8 cellular contexts compared by ENCODE assay signal in genomic region chr11:46295996-46296519, GRCh38. TPM values are rescaled to one million over a fixed set of nuclear protein-coding genes. Genes with fewer than 3 reads are reported as not detected.
DNase-seq lines count a peak whose midpoint lies in the region; FAIRE-seq and TF ChIP-seq lines count a peak whose summit lies in the region.

No MANE protein-coding gene starts in this region.

- H3K4me1 ChIP-seq in HUES64 (ENCODE audit: insufficient read depth, low read length) (peaks cover 35% of the 10 kb centered on the region), astrocyte (ENCODE audit: insufficient read depth, low read length) (peaks cover 86% of the 10 kb centered on the region), keratinocyte (ENCODE audit: control insufficient read depth, extremely low read depth, insufficient read depth, low read length) (peaks cover 19% of the 10 kb centered on the region), stomach (peaks cover 46 to 86% (median 61%) of the 10 kb centered on the region in 4 donors)

- peaks cover 74% of the 10 kb centered on the region for H3K79me2 ChIP-seq in astrocyte (ENCODE audit: insufficient read depth, low read length)
- H3K79me2 ChIP-seq in keratinocyte (ENCODE audit: control insufficient read depth, insufficient read depth, low read length), result no peaks in the 10 kb centered on the region

- TF ChIP-seq CTCF in astrocyte (IDR thresholded peaks at IDR 0.05; ENCODE audit: insufficient read depth, low read depth, low read length), result no peak
- TF ChIP-seq CTCF in keratinocyte (optimal IDR thresholded peaks at IDR 0.05 in 1 of 3, IDR thresholded peaks at IDR 0.05 in 1 of 3, conservative IDR thresholded peaks at IDR 0.05 in 1 of 3; ENCODE audit: extremely low read depth in 1 of 3, insufficient read depth in 2 of 3, low read length in 3 of 3), result no peak
- TF ChIP-seq CTCF in stomach (IDR thresholded peaks at IDR 0.05), result no peak

- H3K27me3 Mint-ChIP-seq in astrocyte (ENCODE audit: low read depth, unreplicated experiment), result no peaks in the 10 kb centered on the region

- DNase-seq in astrocyte (ENCODE audit: low read depth) (no peak), keratinocyte (ENCODE audit: low read depth, low spot score) (no peak), stomach (no peak), NCI-H526 treated with DMSO at 0.1 percent for 48 hours (lab: John Stamatoyannopoulos, UW) (no peak), T-helper 9 cell (no peak), NCI-H2081 (lab: John Stamatoyannopoulos, UW) (no peak), anterior cingulate cortex (lab: John Stamatoyannopoulos, UW) (no peak)

- peak overlapping the region; percentile 66 for H3K4me3 ChIP-seq in HUES64 (ENCODE audit: low read length)
- H3K4me3 ChIP-seq in astrocyte (ENCODE audit: insufficient read depth, low read depth, low read length), result peak overlapping the region; percentile 48
- peak overlapping the region; percentile 31 to 74 (median 40) for H3K4me3 ChIP-seq in keratinocyte (ENCODE audit: control insufficient read depth in 2 of 3, extremely low read depth in 1 of 3, insufficient read depth in 2 of 3, low read depth in 1 of 3, low read length in 3 of 3)
- peak overlapping the region; percentile 45 to 62 (median 54) for H3K4me3 ChIP-seq in stomach

- TF ChIP-seq EP300 in stomach (IDR thresholded peaks at IDR 0.05), result no peak

- H3K4me1 Mint-ChIP-seq in astrocyte (ENCODE audit: low read depth, unreplicated experiment), result peaks cover 69% of the 10 kb centered on the region

- no peaks in the 10 kb centered on the region for H3K9me1 ChIP-seq in keratinocyte (ENCODE audit: control insufficient read depth, extremely low read depth, insufficient read depth, low read length)

- peak overlapping the region; percentile 87 for H3K4me2 ChIP-seq in astrocyte (ENCODE audit: low read length)
- peak overlapping the region; percentile 82 for H3K4me2 ChIP-seq in keratinocyte (ENCODE audit: control insufficient read depth, extremely low read depth, insufficient read depth, low read depth, low read length)

- H3K9ac ChIP-seq in HUES64 (ENCODE audit: low read depth, low read length) (peak overlapping the region; percentile 71), astrocyte (ENCODE audit: low read length) (peak overlapping the region; percentile 86), keratinocyte (ENCODE audit: control insufficient read depth, extremely low read depth, insufficient read depth, low read length) (no peak overlapping the region)

- H3K27me3 ChIP-seq in HUES64 (ENCODE audit: insufficient read depth, low read length) (no peaks in the 10 kb centered on the region), astrocyte (ENCODE audit: insufficient read depth, low read length) (no peaks in the 10 kb centered on the region), keratinocyte (ENCODE audit: control insufficient read depth, extremely low read depth, insufficient read depth, low read length) (peaks cover 3% of the 10 kb centered on the region), stomach (peaks cover 0 to 22% (median 0%) of the 10 kb centered on the region in 3 donors)

- no peaks in the 10 kb centered on the region for H3K9me3 Mint-ChIP-seq in astrocyte (ENCODE audit: unreplicated experiment)

- peak overlapping the region; percentile 96 for H3K27ac Mint-ChIP-seq in astrocyte (ENCODE audit: unreplicated experiment)

- H3K9me3 ChIP-seq in HUES64 (ENCODE audit: insufficient read depth, low read depth, low read length) (no peaks in the 10 kb centered on the region), astrocyte (ENCODE audit: insufficient read depth, low read depth, low read length) (no peaks in the 10 kb centered on the region), keratinocyte (ENCODE audit: control insufficient read depth, low read depth, low read length) (no peaks in the 10 kb centered on the region), stomach (no peaks in the 10 kb centered on the region)

- 27% methylated on average over 20 of the region's 21 CpGs for WGBS in HUES64
- WGBS in stomach, 5 donors, result 26 to 41% (median 34%) methylated on average over 17 to 21 of the region's 21 CpGs

- H4K20me1 ChIP-seq in astrocyte (ENCODE audit: insufficient read depth, low read length), result peaks cover 7% of the 10 kb centered on the region
- H4K20me1 ChIP-seq in keratinocyte (ENCODE audit: control insufficient read depth, extremely low read depth, insufficient read depth, low read length), result no peaks in the 10 kb centered on the region

- peak overlapping the region; percentile 79 for H3K4me3 Mint-ChIP-seq in astrocyte (ENCODE audit: unreplicated experiment)

- FAIRE-seq in astrocyte (lab: Jason Lieb, UNC) (no peak), keratinocyte (lab: Jason Lieb, UNC) (no peak)

- peak overlapping the region; percentile 85 for H3K27ac ChIP-seq in HUES64 (ENCODE audit: low read depth, low read length)
- peak overlapping the region; percentile 100 for H3K27ac ChIP-seq in astrocyte (ENCODE audit: low read depth, low read length)
- H3K27ac ChIP-seq in keratinocyte (ENCODE audit: control insufficient read depth, insufficient read depth, low read length), result no peak overlapping the region
- peak overlapping the region; percentile 42 to 74 (median 62) for H3K27ac ChIP-seq in stomach

- H2AFZ ChIP-seq in astrocyte (ENCODE audit: low read depth, low read length) (no peak overlapping the region), keratinocyte (ENCODE audit: control insufficient read depth, low read length) (peak overlapping the region; percentile 92)

- H3K36me3 Mint-ChIP-seq in astrocyte (ENCODE audit: low read depth, unreplicated experiment), result peaks cover 16% of the 10 kb centered on the region

- no peaks in the 10 kb centered on the region for H3K36me3 ChIP-seq in HUES64 (ENCODE audit: insufficient read depth, low read length)
- peaks cover 4% of the 10 kb centered on the region for H3K36me3 ChIP-seq in astrocyte (ENCODE audit: insufficient read depth, low read length)
- no peaks in the 10 kb centered on the region for H3K36me3 ChIP-seq in keratinocyte (ENCODE audit: control insufficient read depth in 2 of 2, extremely low read depth in 1 of 2, insufficient read depth in 2 of 2, low read length in 2 of 2)
- peaks cover 6 to 21% (median 12%) of the 10 kb centered on the region in 4 donors for H3K36me3 ChIP-seq in stomach

- no peak for TF ChIP-seq POLR2A in stomach (IDR thresholded peaks at IDR 0.05)

- intact Hi-C loops in stomach (cut with DNase I; ENCODE audit: low total_unique reads), result loop anchor here (5.0 kb wide), 1 partner anchor 44 kb away; no protein-coding TSS in a partner anchor

- dilution Hi-C loops in keratinocyte (cut with MboI; ENCODE audit: extremely low pct_ligation_motif_present, low sequenced_read_pairs), result no loop called here

RNA-seq across cellular contexts. Expression of gene CREB3L1, which starts 18.6 kb away (rescaled TPM):
- polyA plus RNA-seq in HUES64 (2013, experiment 1 of 2), result 4.6 TPM
- 9.1 TPM for polyA plus RNA-seq in HUES64 (2013, experiment 2 of 2)
- total RNA-seq in astrocyte (324 and 399 TPM in 2 replicates), stomach (100 to 1,000 TPM in 1 of 5 donors, 10 to 100 TPM in 4; 21.0 to 125 (median 54.2) TPM)
- polyA plus RNA-seq in keratinocyte (0.06 to 0.19 TPM in 2 of 3 replicates, not detected in the other), stomach (10 to 100 TPM; 39.4 to 59.3 (median 40.8) TPM)
- polyA plus RNA-seq in keratinocyte (2011; ENCODE audit: low read depth), result 0.65 TPM
- polyA plus RNA-seq in keratinocyte (2011; cell fraction: cytosol; rRNA removed), result 0.06 and 0.18 TPM in 2 replicates
- 0.31 TPM in 2 replicates for polyA plus RNA-seq in keratinocyte (2011; cell fraction: nucleus; rRNA removed)
- 0.18 and 0.23 TPM in 2 replicates for polyA plus RNA-seq in keratinocyte (2012; ENCODE audit: low replicate concordance)
- 3.4 TPM in 1 of 3 replicates, not detected in the others for polyA minus RNA-seq in keratinocyte
- 1.9 TPM for polyA minus RNA-seq in keratinocyte (2011; cell fraction: cytosol; rRNA and poly(A)+ RNA removed)
- 0.70 TPM in 1 of 2 replicates, not detected in the other for polyA minus RNA-seq in keratinocyte (2011; cell fraction: nucleus; rRNA and poly(A)+ RNA removed)

RNA-seq across cellular contexts. Expression of gene DGKZ, which starts 51.2 kb away (rescaled TPM):
- polyA plus RNA-seq in HUES64 (2013, experiment 1 of 2), result 51.0 TPM
- 50.1 TPM for polyA plus RNA-seq in HUES64 (2013, experiment 2 of 2)
- total RNA-seq in astrocyte (53.8 and 59.3 TPM in 2 replicates), stomach (100 to 1,000 TPM in 3 of 5 donors, 10 to 100 TPM in 2; 24.0 to 405 (median 102) TPM)
- polyA plus RNA-seq in keratinocyte (23.3 to 43.9 TPM (median 39.1 TPM) in 3 replicates), stomach (10 to 100 TPM; 26.9 to 47.5 (median 35.0) TPM)
- 31.5 TPM for polyA plus RNA-seq in keratinocyte (2011; ENCODE audit: low read depth)
- 22.4 and 46.3 TPM in 2 replicates for polyA plus RNA-seq in keratinocyte (2011; cell fraction: cytosol; rRNA removed)
- 69.8 and 91.7 TPM in 2 replicates for polyA plus RNA-seq in keratinocyte (2011; cell fraction: nucleus; rRNA removed)
- 25.8 and 54.2 TPM in 2 replicates for polyA plus RNA-seq in keratinocyte (2012; ENCODE audit: low replicate concordance)
- 40.2 to 144 TPM (median 43.0 TPM) in 3 replicates for polyA minus RNA-seq in keratinocyte
- polyA minus RNA-seq in keratinocyte (2011; cell fraction: cytosol; rRNA and poly(A)+ RNA removed), result 107 TPM
- 46.5 and 51.3 TPM in 2 replicates for polyA minus RNA-seq in keratinocyte (2011; cell fraction: nucleus; rRNA and poly(A)+ RNA removed)
